In genomic region chr10:122462533-122463465, GRCh38 we compare ENCODE assay signal across 9 cellular contexts. TPM values are rescaled to one million over a fixed set of nuclear protein-coding genes. Genes with fewer than 3 reads are reported as not detected.
A peak's percentile ranks its signal among the peaks of the same experiment; 100 is the strongest.
DNase-seq lines count a peak whose midpoint lies in the region; ATAC-seq, FAIRE-seq and TF ChIP-seq lines count a peak whose summit lies in the region.
"Had no signal": no experiment of that assay in that cellular context is flagged by ENCODE, and none has a peak within 500 bp of the region (broad histone marks: within the 10 kb centered on the region; RNA-seq: fewer than 3 reads in every experiment).

No MANE protein-coding gene starts in this region.

- no peak for ATAC-seq in stimulated activated memory B cell treated with anti-CD40 and anti-IgM and Interleukin-4, amounts not matched to agents 10 μg/mL and 1 μg/mL and 100 μg/mL, for 72 hours
- ATAC-seq in HG03442 (IDR thresholded peaks at IDR 0.05; ENCODE audit: unreplicated experiment) (no peak), HG03354 (IDR thresholded peaks at IDR 0.05; ENCODE audit: poor library complexity, severe bottlenecking, unreplicated experiment) (no peak)

- no peak overlapping the region for H3K27ac Mint-ChIP-seq in T-helper 1 cell treated with Interleukin-12 subunit alpha and Interleukin-12 subunit beta and Interleukin-4 antibody, amounts not matched to agents 30 μg/mL and 1 μg/mL, for 36 hours
- no peak overlapping the region for H3K27ac Mint-ChIP-seq in stimulated activated memory B cell treated with anti-CD40 and anti-IgM and Interleukin-4, amounts not matched to agents 10 μg/mL and 1 μg/mL and 100 μg/mL, for 72 hours

- H3K4me3 Mint-ChIP-seq in T-helper 1 cell treated with Interleukin-12 subunit alpha and Interleukin-12 subunit beta and Interleukin-4 antibody, amounts not matched to agents 30 μg/mL and 1 μg/mL, for 36 hours = peak overlapping the region; percentile 65
- peak overlapping the region; percentile 27 for H3K4me3 Mint-ChIP-seq in stimulated activated memory B cell treated with anti-CD40 and anti-IgM and Interleukin-4, amounts not matched to agents 10 μg/mL and 1 μg/mL and 100 μg/mL, for 72 hours

- peaks cover 6% of the 10 kb centered on the region for H3K4me1 Mint-ChIP-seq in T-helper 1 cell treated with Interleukin-12 subunit alpha and Interleukin-12 subunit beta and Interleukin-4 antibody, amounts not matched to agents 30 μg/mL and 1 μg/mL, for 36 hours (ENCODE audit: low read depth)
- H3K4me1 Mint-ChIP-seq in stimulated activated memory B cell treated with anti-CD40 and anti-IgM and Interleukin-4, amounts not matched to agents 10 μg/mL and 1 μg/mL and 100 μg/mL, for 72 hours = peaks cover 8% of the 10 kb centered on the region

- no peaks in the 10 kb centered on the region for H3K36me3 ChIP-seq in bronchial epithelial cell (ENCODE audit: control insufficient read depth, insufficient read depth, low read length)

- no peak for FAIRE-seq in bronchial epithelial cell (lab: Jason Lieb, UNC)

- peaks cover 2% of the 10 kb centered on the region for H3K27me3 ChIP-seq in bronchial epithelial cell (ENCODE audit: control insufficient read depth, insufficient read depth, low read length)

- DNase-seq in T-helper 1 cell (no peak), bronchial epithelial cell (ENCODE audit: low read depth) (no peak), kidney tubule cell (ENCODE audit: low spot score) (peak; percentile 20), NCI-H1417 (lab: John Stamatoyannopoulos, UW) (no peak)

- no peaks in the 10 kb centered on the region for H3K9me3 Mint-ChIP-seq in T-helper 1 cell treated with Interleukin-12 subunit alpha and Interleukin-12 subunit beta and Interleukin-4 antibody, amounts not matched to agents 30 μg/mL and 1 μg/mL, for 36 hours
- no peaks in the 10 kb centered on the region for H3K9me3 Mint-ChIP-seq in stimulated activated memory B cell treated with anti-CD40 and anti-IgM and Interleukin-4, amounts not matched to agents 10 μg/mL and 1 μg/mL and 100 μg/mL, for 72 hours

- TF ChIP-seq CTCF in bronchial epithelial cell (IDR thresholded peaks at IDR 0.05; ENCODE audit: insufficient read depth, low read length, severe bottlenecking) = no peak

- peaks cover 60% of the 10 kb centered on the region for H3K27me3 Mint-ChIP-seq in T-helper 1 cell treated with Interleukin-12 subunit alpha and Interleukin-12 subunit beta and Interleukin-4 antibody, amounts not matched to agents 30 μg/mL and 1 μg/mL, for 36 hours (ENCODE audit: low read depth)
- peaks cover 58% of the 10 kb centered on the region for H3K27me3 Mint-ChIP-seq in stimulated activated memory B cell treated with anti-CD40 and anti-IgM and Interleukin-4, amounts not matched to agents 10 μg/mL and 1 μg/mL and 100 μg/mL, for 72 hours

- H3K36me3 Mint-ChIP-seq in T-helper 1 cell treated with Interleukin-12 subunit alpha and Interleukin-12 subunit beta and Interleukin-4 antibody, amounts not matched to agents 30 μg/mL and 1 μg/mL, for 36 hours (ENCODE audit: low read depth) = no peaks in the 10 kb centered on the region
- no peaks in the 10 kb centered on the region for H3K36me3 Mint-ChIP-seq in stimulated activated memory B cell treated with anti-CD40 and anti-IgM and Interleukin-4, amounts not matched to agents 10 μg/mL and 1 μg/mL and 100 μg/mL, for 72 hours

- H3K4me3 ChIP-seq in bronchial epithelial cell (ENCODE audit: low read depth, low read length) = peak overlapping the region; percentile 69

RNA-seq across cellular contexts. Expression of gene HTRA1, which starts 1.4 kb away (rescaled TPM):
- total RNA-seq in bronchial epithelial cell = 64.1 and 80.3 TPM in 2 replicates
- total RNA-seq: T-helper 2 cell treated with Interferon-gamma antibody and Interleukin-4, amounts not matched to agents 100 ng/mL and 5 ng/mL, for 36 hours had no signal

RNA-seq across cellular contexts. Expression of gene ARMS2, which starts 8.3 kb away (rescaled TPM):
- not detected in 2 replicates for total RNA-seq in bronchial epithelial cell
- total RNA-seq: T-helper 2 cell treated with Interferon-gamma antibody and Interleukin-4, amounts not matched to agents 100 ng/mL and 5 ng/mL, for 36 hours had no signal
